In the genomic region with DNA sequence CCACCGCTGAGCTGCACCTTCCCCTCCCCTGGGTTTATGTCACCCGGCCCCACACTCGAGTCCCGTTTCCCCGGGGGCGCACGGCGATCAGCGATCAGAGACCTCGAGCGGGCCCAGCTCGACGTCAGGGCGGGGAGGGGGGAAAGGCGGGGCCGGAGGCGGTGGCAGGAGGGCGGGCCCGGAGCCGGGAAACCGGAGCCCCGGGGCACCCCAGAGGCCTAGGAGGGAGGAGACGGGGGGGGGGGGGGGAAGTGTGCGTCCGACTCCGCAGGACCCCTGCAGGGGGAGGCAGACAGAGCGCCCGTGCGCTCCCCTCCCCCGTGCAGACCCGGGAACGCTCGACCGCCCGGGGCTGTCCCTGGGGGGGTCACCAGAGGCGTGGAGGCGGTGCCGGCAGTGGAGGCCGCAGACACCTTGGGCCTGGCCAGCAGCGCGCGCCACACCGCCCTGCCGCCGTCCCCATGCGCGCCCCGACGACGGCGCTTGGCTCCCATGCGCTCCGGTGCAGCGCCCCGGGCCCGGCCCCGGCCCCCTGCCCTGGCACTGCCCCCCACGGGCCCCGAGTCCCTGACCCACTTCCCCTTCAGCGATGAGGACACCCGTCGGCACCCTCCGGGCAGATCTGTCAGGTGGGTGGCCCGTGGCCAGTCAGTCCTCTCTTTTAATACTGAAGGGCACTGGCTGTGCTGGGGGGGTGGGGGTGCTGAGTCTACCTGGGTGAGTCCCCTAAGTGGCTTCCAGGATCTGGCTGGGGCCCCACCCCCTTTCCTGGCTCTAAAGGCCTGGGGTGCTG, we compare ENCODE assay signal across 8 cellular contexts. TPM values are rescaled to one million over a fixed set of nuclear protein-coding genes. Genes with fewer than 3 reads are reported as not detected.
DNase-seq lines count a peak whose midpoint lies in the region; ATAC-seq and TF ChIP-seq lines count a peak whose summit lies in the region.

No MANE protein-coding gene starts in this region.

- H3K4me1 Mint-ChIP-seq in activated CD8-positive, alpha-beta T cell treated with anti-CD3 and anti-CD28 coated beads for 36 hours (ENCODE audit: low read depth), result peaks cover 57% of the 10 kb centered on the region
- no peaks in the 10 kb centered on the region for H3K4me1 Mint-ChIP-seq in endothelial cell (ENCODE audit: unreplicated experiment)

- no peak for TF ChIP-seq CTCF in AG10803 (conservative IDR thresholded peaks at IDR 0.05; ENCODE audit: low read length)
- no peak for TF ChIP-seq CTCF in activated CD8-positive, alpha-beta T cell treated with anti-CD3 and anti-CD28 coated beads for 36 hours (IDR thresholded peaks at IDR 0.05)
- no peak for TF ChIP-seq CTCF in endothelial cell (IDR thresholded peaks at IDR 0.05; ENCODE audit: unreplicated experiment)

- H3K27me3 ChIP-seq in aorta (ENCODE audit: control insufficient read depth in 1 of 2, insufficient read depth in 2 of 2, low read length in 1 of 2), result no peaks in the 10 kb centered on the region

- H3K4me1 ChIP-seq in aorta (ENCODE audit: control insufficient read depth in 1 of 2, insufficient read depth in 2 of 2, low read length in 2 of 2), result no peaks in the 10 kb centered on the region

- no peaks in the 10 kb centered on the region for H3K9me3 ChIP-seq in aorta (ENCODE audit: control insufficient read depth, low read length)

- POLR2A ChIA-PET in activated CD8-positive, alpha-beta T cell treated with anti-CD3 and anti-CD28 coated beads for 36 hours (lab: Charles Lee), result interaction anchor here (0.8 to 2.4 kb wide), 4 partner anchors 12 to 47 kb away, joined by 3 to 9 read pairs (median 4); partner anchors contain the start of gene PDE4A

- H3K4me3 ChIP-seq in AG10803 (ENCODE audit: low read length) (peak overlapping the region; percentile 82), aorta (ENCODE audit: low read length in 2 of 2) (peak overlapping the region; percentile 44 to 54)

- ATAC-seq in activated CD8-positive, alpha-beta T cell treated with anti-CD3 and anti-CD28 coated beads for 36 hours, result peak; percentile 35
- peak; percentile 82 for ATAC-seq in aorta (ENCODE audit: low FRiP score)
- ATAC-seq in GM21390 (IDR thresholded peaks at IDR 0.05; ENCODE audit: unreplicated experiment), result no peak

- CTCF ChIA-PET in activated CD8-positive, alpha-beta T cell treated with anti-CD3 and anti-CD28 coated beads for 36 hours (lab: Charles Lee), result interaction anchor here (1.2 to 22.7 kb wide), 2 partner anchors 11 to 23 kb away, joined by 4 to 587 read pairs; partner anchors contain the start of gene CDC37

- H3K4me3 Mint-ChIP-seq in activated CD8-positive, alpha-beta T cell treated with anti-CD3 and anti-CD28 coated beads for 36 hours, result peak overlapping the region; percentile 70
- H3K4me3 Mint-ChIP-seq in endothelial cell (ENCODE audit: unreplicated experiment), result no peak overlapping the region

- WGBS in aorta, 2 donors, result 1 to 2% methylated on average over 38 to 64 of the region's 64 CpGs

- H3K36me3 Mint-ChIP-seq in activated CD8-positive, alpha-beta T cell treated with anti-CD3 and anti-CD28 coated beads for 36 hours (ENCODE audit: low read depth), result peaks cover 16% of the 10 kb centered on the region
- H3K36me3 Mint-ChIP-seq in endothelial cell (ENCODE audit: low read depth, unreplicated experiment), result peaks cover 8% of the 10 kb centered on the region

- H3K27me3 Mint-ChIP-seq in activated CD8-positive, alpha-beta T cell treated with anti-CD3 and anti-CD28 coated beads for 36 hours, result peaks cover 30% of the 10 kb centered on the region
- peaks cover 17% of the 10 kb centered on the region for H3K27me3 Mint-ChIP-seq in endothelial cell (ENCODE audit: unreplicated experiment)

- peak; percentile 47 for DNase-seq in AG10803 (ENCODE audit: low read depth)
- DNase-seq in HuH-7 (ENCODE audit: low spot score), result peak; percentile 62
- peak; percentile 73 for DNase-seq in activated CD8-positive, alpha-beta T cell treated with anti-CD3 and anti-CD28 coated beads for 36 hours
- DNase-seq in endothelial cell (ENCODE audit: low spot score), result peak; percentile 18
- DNase-seq in myocyte (ENCODE audit: low read depth), result peak; percentile 19
- peak; percentile 86 to 88 for DNase-seq in aorta
- no peak for DNase-seq in NCI-H82 (lab: John Stamatoyannopoulos, UW)

- peaks cover 3% of the 10 kb centered on the region for H3K9me3 Mint-ChIP-seq in activated CD8-positive, alpha-beta T cell treated with anti-CD3 and anti-CD28 coated beads for 36 hours
- H3K9me3 Mint-ChIP-seq in endothelial cell (ENCODE audit: unreplicated experiment), result no peaks in the 10 kb centered on the region

- H3K27ac Mint-ChIP-seq in activated CD8-positive, alpha-beta T cell treated with anti-CD3 and anti-CD28 coated beads for 36 hours, result peak overlapping the region; percentile 81
- no peak overlapping the region for H3K27ac Mint-ChIP-seq in endothelial cell (ENCODE audit: unreplicated experiment)

- intact Hi-C loops in activated CD8-positive, alpha-beta T cell treated with anti-CD3 and anti-CD28 coated beads for 36 hours (cut with micrococcal nuclease), result no loop called here
- intact Hi-C loops in aorta (cut with DNase I), result no loop called here

- H3K27ac ChIP-seq in aorta (ENCODE audit: low read depth in 1 of 2, low read length in 2 of 2), result no peak overlapping the region

- no peaks in the 10 kb centered on the region for H3K36me3 ChIP-seq in aorta (ENCODE audit: control insufficient read depth in 1 of 2, insufficient read depth in 2 of 2, low read length in 1 of 2)

RNA-seq across cellular contexts. Expression of gene PDE4A, which starts 11.8 kb away (rescaled TPM):
- 10 to 100 TPM; 24.6 to 25.5 TPM for total RNA-seq in activated CD8-positive, alpha-beta T cell treated with anti-CD3 and anti-CD28 coated beads for 36 hours
- 0.46 TPM for total RNA-seq in endothelial cell (ENCODE audit: unreplicated experiment)
- total RNA-seq in myocyte, result 1.1 and 1.2 TPM in 2 replicates
- 4.7 TPM for polyA plus RNA-seq in myocyte (2012)
- total RNA-seq in aorta, result 10 to 100 TPM; 12.3 to 30.2 TPM
- 10 to 100 TPM in 1 of 2 donors, 1 to 10 TPM in 1; 8.6 to 13.6 TPM for polyA plus RNA-seq in aorta

RNA-seq across cellular contexts. Expression of gene CDC37, which starts 28.8 kb away (rescaled TPM):
- 100 to 1,000 TPM; 236 to 238 TPM for total RNA-seq in activated CD8-positive, alpha-beta T cell treated with anti-CD3 and anti-CD28 coated beads for 36 hours
- total RNA-seq in endothelial cell (ENCODE audit: unreplicated experiment) (386 TPM), myocyte (200 and 201 TPM in 2 replicates), aorta (100 to 1,000 TPM; 124 to 146 TPM)
- 230 TPM for polyA plus RNA-seq in myocyte (2012)
- 100 to 1,000 TPM; 121 to 260 TPM for polyA plus RNA-seq in aorta

RNA-seq across cellular contexts. Expression of gene TYK2, which starts 51.8 kb away (rescaled TPM):
- total RNA-seq in activated CD8-positive, alpha-beta T cell treated with anti-CD3 and anti-CD28 coated beads for 36 hours, result 100 to 1,000 TPM; 143 TPM
- total RNA-seq in endothelial cell (ENCODE audit: unreplicated experiment) (143 TPM), myocyte (61.6 and 67.2 TPM in 2 replicates), aorta (100 to 1,000 TPM in 1 of 2 donors, 10 to 100 TPM in 1; 84.5 to 128 TPM)
- polyA plus RNA-seq in myocyte (2012), result 93.1 TPM
- polyA plus RNA-seq in aorta, result 100 to 1,000 TPM in 1 of 2 donors, 10 to 100 TPM in 1; 33.2 to 253 TPM
